21 cellular contexts compared by ENCODE assay signal in genomic region chr3:188720215-188720614, GRCh38.
"Had no signal": no experiment of that assay in that cellular context is flagged by ENCODE, and none has a peak within 500 bp of the region (broad histone marks: within the 10 kb centered on the region; RNA-seq: fewer than 3 reads in every experiment).

No MANE protein-coding gene starts in this region.

- H3K36me3 ChIP-seq: cardiac muscle cell, esophagus muscularis mucosa, sigmoid colon, thoracic aorta had no signal

- H3K27ac ChIP-seq: cardiac muscle cell, esophagus muscularis mucosa, foreskin keratinocyte, thoracic aorta, upper lobe of left lung had no signal

- H3K9me3 Mint-ChIP-seq: activated B cell treated with CpG ODN at 0.5 μM for 24 hours; activated CD4-positive, alpha-beta memory T cell treated with anti-CD3 and anti-CD28 coated beads, Interleukin-2, amount 10 ng/mL, durations not matched to agents 7 days and 5 days; activated naive CD8-positive, alpha-beta T cell treated with anti-CD3 and anti-CD28 coated beads, Interleukin-2, amount 10 ng/mL, durations not matched to agents 7 days and 5 days; activated T-helper 17 cell treated with anti-CD3 and anti-CD28 coated beads, Interleukin-2, amount 50 U/mL, for 72 hours; dendritic cell treated with granulocyte-macrophage colony-stimulating factor and Interleukin-4, amounts not matched to agents 40 ng/mL and 50 ng/mL, for 4 days; nephron; stimulated activated effector memory CD8-positive, alpha-beta T cell treated with anti-CD3 and anti-CD28 coated beads, Interleukin-12 subunit alpha, Interleukin-12 subunit beta, amount 100 ng/mL, for 72 hours had no signal

- H3K36me3 Mint-ChIP-seq: stimulated activated effector memory CD8-positive, alpha-beta T cell treated with anti-CD3 and anti-CD28 coated beads, Interleukin-12 subunit alpha, Interleukin-12 subunit beta, amount 100 ng/mL, for 72 hours had no signal

- H3K4me3 ChIP-seq: cardiac muscle cell, esophagus muscularis mucosa, sigmoid colon, thoracic aorta, upper lobe of left lung had no signal

- H3K27me3 Mint-ChIP-seq: activated B cell treated with CpG ODN at 0.5 μM for 24 hours; activated naive CD8-positive, alpha-beta T cell treated with anti-CD3 and anti-CD28 coated beads, Interleukin-2, amount 10 ng/mL, durations not matched to agents 7 days and 5 days; activated T-helper 17 cell treated with anti-CD3 and anti-CD28 coated beads, Interleukin-2, amount 50 U/mL, for 72 hours; dendritic cell treated with granulocyte-macrophage colony-stimulating factor and Interleukin-4, amounts not matched to agents 40 ng/mL and 50 ng/mL, for 4 days had no signal

- H3K27me3 ChIP-seq: cardiac muscle cell, esophagus muscularis mucosa, foreskin keratinocyte, sigmoid colon, upper lobe of left lung had no signal

- H3K4me1 ChIP-seq: upper lobe of left lung had no signal

- H3K27ac Mint-ChIP-seq: activated B cell treated with CpG ODN at 0.5 μM for 24 hours; activated CD4-positive, alpha-beta memory T cell treated with anti-CD3 and anti-CD28 coated beads, Interleukin-2, amount 10 ng/mL, durations not matched to agents 7 days and 5 days; activated naive CD8-positive, alpha-beta T cell treated with anti-CD3 and anti-CD28 coated beads, Interleukin-2, amount 10 ng/mL, durations not matched to agents 7 days and 5 days; activated T-helper 17 cell treated with anti-CD3 and anti-CD28 coated beads, Interleukin-2, amount 50 U/mL, for 72 hours; dendritic cell treated with granulocyte-macrophage colony-stimulating factor and Interleukin-4, amounts not matched to agents 40 ng/mL and 50 ng/mL, for 4 days; nephron; stimulated activated effector memory CD8-positive, alpha-beta T cell treated with anti-CD3 and anti-CD28 coated beads, Interleukin-12 subunit alpha, Interleukin-12 subunit beta, amount 100 ng/mL, for 72 hours had no signal

- H3K4me1 Mint-ChIP-seq: nephron had no signal

- H3K4me3 Mint-ChIP-seq: activated B cell treated with CpG ODN at 0.5 μM for 24 hours; activated CD4-positive, alpha-beta memory T cell treated with anti-CD3 and anti-CD28 coated beads, Interleukin-2, amount 10 ng/mL, durations not matched to agents 7 days and 5 days; activated naive CD8-positive, alpha-beta T cell treated with anti-CD3 and anti-CD28 coated beads, Interleukin-2, amount 10 ng/mL, durations not matched to agents 7 days and 5 days; activated T-helper 17 cell treated with anti-CD3 and anti-CD28 coated beads, Interleukin-2, amount 50 U/mL, for 72 hours; dendritic cell treated with granulocyte-macrophage colony-stimulating factor and Interleukin-4, amounts not matched to agents 40 ng/mL and 50 ng/mL, for 4 days; nephron; stimulated activated effector memory CD8-positive, alpha-beta T cell treated with anti-CD3 and anti-CD28 coated beads, Interleukin-12 subunit alpha, Interleukin-12 subunit beta, amount 100 ng/mL, for 72 hours had no signal

- DNase-seq: activated B cell treated with CpG ODN at 0.5 μM for 24 hours; activated CD4-positive, alpha-beta memory T cell treated with anti-CD3 and anti-CD28 coated beads, Interleukin-2, amount 10 ng/mL, durations not matched to agents 7 days and 5 days; activated CD4-positive, alpha-beta T cell treated with anti-CD3 and anti-CD28 coated beads for 4 hours; activated naive CD4-positive, alpha-beta T cell; activated naive CD8-positive, alpha-beta T cell treated with anti-CD3 and anti-CD28 coated beads, Interleukin-2, amount 10 ng/mL, durations not matched to agents 7 days and 5 days; activated T-cell treated with anti-CD3 and anti-CD28 coated beads, Interleukin-2, amount 50 U/mL, for 1 hour; amygdala; effector memory CD4-positive, alpha-beta T cell; midbrain; sigmoid colon; stimulated activated CD4-positive, alpha-beta T cell treated with anti-CD3 and anti-CD28 coated beads, Interleukin-4, amount 100 ng/mL, for 24 hours; T-helper 9 cell; upper lobe of left lung had no signal

- H3K9me3 ChIP-seq: esophagus muscularis mucosa, sigmoid colon, thoracic aorta, upper lobe of left lung had no signal
